ENCODE assay signal across 11 cellular contexts in the genomic region with DNA sequence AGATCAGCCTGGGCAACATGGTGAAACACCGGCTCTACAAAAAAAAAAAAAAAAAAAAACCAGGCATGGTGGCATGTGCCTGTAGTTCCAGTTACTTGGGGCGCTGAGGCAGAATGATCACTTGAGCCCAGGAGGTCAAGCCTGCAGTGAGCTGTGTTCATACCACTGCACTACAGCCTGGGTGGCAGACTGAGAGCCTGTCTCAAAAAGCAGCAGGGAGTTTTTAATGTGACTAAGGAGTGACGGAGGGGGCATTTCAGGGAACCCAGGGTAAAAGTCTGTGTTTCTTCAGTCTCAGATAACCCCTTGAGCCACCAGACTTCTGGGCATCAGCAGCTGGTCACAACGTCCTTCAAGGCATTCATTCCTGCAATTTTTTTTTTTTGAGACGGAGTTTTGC. TPM values are rescaled to one million over a fixed set of nuclear protein-coding genes. Genes with fewer than 3 reads are reported as not detected.
A peak's percentile ranks its signal among the peaks of the same experiment; 100 is the strongest.
DNase-seq lines count a peak whose midpoint lies in the region; FAIRE-seq and TF ChIP-seq lines count a peak whose summit lies in the region.
"Had no signal": no experiment of that assay in that cellular context is flagged by ENCODE, and none has a peak within 500 bp of the region (broad histone marks: within the 10 kb centered on the region; RNA-seq: fewer than 3 reads in every experiment).

No MANE protein-coding gene starts in this region.

- peaks cover 0 to 32% (median 0%) of the 10 kb centered on the region in 3 donors for H3K36me3 Mint-ChIP-seq in CD8-positive, alpha-beta memory T cell

- peak overlapping the region; percentile 1 for H3K27ac ChIP-seq in CD8-positive, alpha-beta memory T cell (ENCODE audit: low read depth, low read length)
- H3K27ac ChIP-seq in KMS-11 = peak overlapping the region; percentile 62
- peak overlapping the region; percentile 1 to 70 for H3K27ac ChIP-seq in coronary artery
- H3K27ac ChIP-seq in neutrophil = peak overlapping the region; percentile 82

- H3K27ac Mint-ChIP-seq in CD8-positive, alpha-beta memory T cell = peak overlapping the region in 4 of 8 donors; percentile 36 to 92 (median 64)

- peaks cover 9% of the 10 kb centered on the region for H3K36me3 ChIP-seq in CD8-positive, alpha-beta memory T cell (ENCODE audit: insufficient read depth, low read length)
- no peaks in the 10 kb centered on the region for H3K36me3 ChIP-seq in KMS-11 (ENCODE audit: insufficient read depth)
- no peaks in the 10 kb centered on the region for H3K36me3 ChIP-seq in neutrophil
- no peaks in the 10 kb centered on the region for H3K36me3 ChIP-seq in BE2C

- no peaks in the 10 kb centered on the region for H3K9me3 Mint-ChIP-seq in CD8-positive, alpha-beta memory T cell

- peak overlapping the region; percentile 65 for H3K4me2 ChIP-seq in KMS-11

- H3K4me1 Mint-ChIP-seq in CD8-positive, alpha-beta memory T cell = peaks cover 21 to 28% (median 24%) of the 10 kb centered on the region in 3 donors

- POLR2A ChIA-PET in CD8-positive, alpha-beta memory T cell (lab: Charles Lee) = interaction anchor here (0.6 to 0.7 kb wide), 3 partner anchors 11 to 315 kb away, joined by 3 to 6 read pairs (median 6); no protein-coding TSS in a partner anchor

- no peak for FAIRE-seq in urothelium cell line (lab: Jason Lieb, UNC)

- peak overlapping the region in 1 of 7 donors; percentile 23 for H3K4me3 Mint-ChIP-seq in CD8-positive, alpha-beta memory T cell

- H3K27me3 Mint-ChIP-seq in CD8-positive, alpha-beta memory T cell = no peaks in the 10 kb centered on the region

- no peak overlapping the region for H3K4me3 ChIP-seq in CD8-positive, alpha-beta memory T cell (ENCODE audit: low read length)
- H3K4me3 ChIP-seq in KMS-11 (IDR thresholded peaks at IDR 0.05; ENCODE audit: insufficient read depth, low read depth, low read length) = no peak overlapping the region
- H3K4me3 ChIP-seq in coronary artery = no peak overlapping the region
- H3K4me3 ChIP-seq in neutrophil (ENCODE audit: low read depth in 1 of 2, low read length in 1 of 2) = no peak overlapping the region
- no peak overlapping the region for H3K4me3 ChIP-seq in BE2C (ENCODE audit: low read depth, low read length)

- H3K4me1 ChIP-seq in CD8-positive, alpha-beta memory T cell (ENCODE audit: insufficient read depth, low read length) = peaks cover 16% of the 10 kb centered on the region
- H3K4me1 ChIP-seq in KMS-11 (ENCODE audit: low read depth, poor library complexity, severe bottlenecking) (peaks cover 36% of the 10 kb centered on the region), neutrophil (ENCODE audit: control insufficient read depth in 1 of 2, insufficient read depth in 1 of 2, low read depth in 1 of 2, low read length in 1 of 2) (peaks cover 72% of the 10 kb centered on the region in 2 experiments), BE2C (no peaks in the 10 kb centered on the region)

- H3K27me3 ChIP-seq in CD8-positive, alpha-beta memory T cell (ENCODE audit: insufficient read depth, low read length, poor library complexity, severe bottlenecking) = no peaks in the 10 kb centered on the region
- no peaks in the 10 kb centered on the region for H3K27me3 ChIP-seq in KMS-11 (ENCODE audit: insufficient read depth, low read depth)
- H3K27me3 ChIP-seq in neutrophil = no peaks in the 10 kb centered on the region
- no peaks in the 10 kb centered on the region for H3K27me3 ChIP-seq in BE2C

- peaks cover 14% of the 10 kb centered on the region for H3K79me2 ChIP-seq in KMS-11 (ENCODE audit: insufficient read depth, low read depth)

- H4K20me1 ChIP-seq in KMS-11 (ENCODE audit: insufficient read depth) = no peaks in the 10 kb centered on the region

- CTCF ChIA-PET in CD8-positive, alpha-beta memory T cell (lab: Charles Lee) = interaction anchor here (1.5 to 2.7 kb wide), 3 partner anchors 26 to 55 kb away, joined by 4 to 15 read pairs (median 4); a partner anchor contains a TSS

- H2AFZ ChIP-seq in KMS-11 (ENCODE audit: low read depth) = no peak overlapping the region

- H3K9ac ChIP-seq in KMS-11 = no peak overlapping the region; the same call in 1 of the 2 replicates

- no peak for TF ChIP-seq CTCF in KMS-11 (conservative IDR thresholded peaks at IDR 0.05; ENCODE audit: low read depth, low read length)
- TF ChIP-seq CTCF in coronary artery (IDR thresholded peaks at IDR 0.05) = no peak
- no peak for TF ChIP-seq CTCF in neutrophil (IDR thresholded peaks at IDR 0.05)
- no peak for TF ChIP-seq CTCF in BE2C (IDR thresholded peaks at IDR 0.05; ENCODE audit: low read depth, low read length)

- DNase-seq in CD8-positive, alpha-beta memory T cell = no peak
- no peak for DNase-seq in coronary artery (ENCODE audit: low spot score)
- DNase-seq in HT-29 (ENCODE audit: low spot score) = no peak
- DNase-seq in urothelium cell line (ENCODE audit: low spot score) = no peak
- no peak for DNase-seq in BE2C
- DNase-seq in activated effector memory CD4-positive, alpha-beta T cell treated with anti-CD3 and anti-CD28 coated beads, Interleukin-2, amount 50 U/mL, for 16 hours = no peak
- DNase-seq: RPMI8226 had no signal

- no peaks in the 10 kb centered on the region for H3K9me3 ChIP-seq in CD8-positive, alpha-beta memory T cell (ENCODE audit: low read length)
- H3K9me3 ChIP-seq in neutrophil (no peaks in the 10 kb centered on the region), BE2C (no peaks in the 10 kb centered on the region)

RNA-seq across cellular contexts. Expression of a gene that starts 2.2 kb away (rescaled TPM):
- under 1 TPM; 0.57 to 0.62 TPM for total RNA-seq in CD8-positive, alpha-beta memory T cell
- 0.70 TPM for polyA plus RNA-seq in CD8-positive, alpha-beta memory T cell
- 4.5 and 11.7 TPM in 2 replicates for total RNA-seq in HT-29 (2014; rRNA removed; shearing (Covaris generic))
- polyA plus RNA-seq in BE2C (2012; ENCODE audit: insufficient read depth, insufficient read length, low read depth) = 1.0 TPM
- total RNA-seq: cardiac septum, left cardiac atrium had no signal

RNA-seq across cellular contexts. Expression of a gene that starts 21.1 kb away (rescaled TPM):
- 10 to 100 TPM; 62.4 to 64.8 TPM for total RNA-seq in CD8-positive, alpha-beta memory T cell
- 61.7 TPM for polyA plus RNA-seq in CD8-positive, alpha-beta memory T cell
- total RNA-seq in HT-29 (2014; rRNA removed; shearing (Covaris generic)) = 37.0 and 38.6 TPM in 2 replicates
- polyA plus RNA-seq in BE2C (2012; ENCODE audit: insufficient read depth, insufficient read length, low read depth) = 128 TPM

RNA-seq across cellular contexts. Expression of a gene that starts 32.9 kb away (rescaled TPM):
- 10 to 100 TPM; 13.5 to 16.3 TPM for total RNA-seq in CD8-positive, alpha-beta memory T cell
- 33.4 TPM for polyA plus RNA-seq in CD8-positive, alpha-beta memory T cell
- 25.5 and 49.5 TPM in 2 replicates for total RNA-seq in HT-29 (2014; rRNA removed; shearing (Covaris generic))
- 164 TPM for polyA plus RNA-seq in BE2C (2012; ENCODE audit: insufficient read depth, insufficient read length, low read depth)

RNA-seq across cellular contexts. Expression of a gene that starts 34.9 kb away (rescaled TPM):
- 1 to 10 TPM; 2.5 to 3.2 TPM for total RNA-seq in CD8-positive, alpha-beta memory T cell
- 1.9 TPM for polyA plus RNA-seq in CD8-positive, alpha-beta memory T cell
- 0.18 and 0.47 TPM in 2 replicates for total RNA-seq in HT-29 (2014; rRNA removed; shearing (Covaris generic))
- polyA plus RNA-seq in BE2C (2012; ENCODE audit: insufficient read depth, insufficient read length, low read depth) = 177 TPM

RNA-seq across cellular contexts. Expression of a gene that starts 49.0 kb away (rescaled TPM):
- total RNA-seq in CD8-positive, alpha-beta memory T cell = 10 to 100 TPM; 79.6 to 80.4 TPM
- 76.4 TPM for polyA plus RNA-seq in CD8-positive, alpha-beta memory T cell
- 65.8 and 66.2 TPM in 2 replicates for total RNA-seq in HT-29 (2014; rRNA removed; shearing (Covaris generic))
- polyA plus RNA-seq in BE2C (2012; ENCODE audit: insufficient read depth, insufficient read length, low read depth) = 155 TPM

Comparison
In these comparisons a context has a peak if more than half of its experiments do, and no peak if none do; other contexts are left out.
1. H3K27ac ChIP-seq: peak in every context shown above with its lines; median percentile 82 in neutrophil; 62 in KMS-11; 36 in coronary artery; 1 in CD8-positive, alpha-beta memory T cell.